ENCODE assay signal across 13 cellular contexts in the genomic region with DNA sequence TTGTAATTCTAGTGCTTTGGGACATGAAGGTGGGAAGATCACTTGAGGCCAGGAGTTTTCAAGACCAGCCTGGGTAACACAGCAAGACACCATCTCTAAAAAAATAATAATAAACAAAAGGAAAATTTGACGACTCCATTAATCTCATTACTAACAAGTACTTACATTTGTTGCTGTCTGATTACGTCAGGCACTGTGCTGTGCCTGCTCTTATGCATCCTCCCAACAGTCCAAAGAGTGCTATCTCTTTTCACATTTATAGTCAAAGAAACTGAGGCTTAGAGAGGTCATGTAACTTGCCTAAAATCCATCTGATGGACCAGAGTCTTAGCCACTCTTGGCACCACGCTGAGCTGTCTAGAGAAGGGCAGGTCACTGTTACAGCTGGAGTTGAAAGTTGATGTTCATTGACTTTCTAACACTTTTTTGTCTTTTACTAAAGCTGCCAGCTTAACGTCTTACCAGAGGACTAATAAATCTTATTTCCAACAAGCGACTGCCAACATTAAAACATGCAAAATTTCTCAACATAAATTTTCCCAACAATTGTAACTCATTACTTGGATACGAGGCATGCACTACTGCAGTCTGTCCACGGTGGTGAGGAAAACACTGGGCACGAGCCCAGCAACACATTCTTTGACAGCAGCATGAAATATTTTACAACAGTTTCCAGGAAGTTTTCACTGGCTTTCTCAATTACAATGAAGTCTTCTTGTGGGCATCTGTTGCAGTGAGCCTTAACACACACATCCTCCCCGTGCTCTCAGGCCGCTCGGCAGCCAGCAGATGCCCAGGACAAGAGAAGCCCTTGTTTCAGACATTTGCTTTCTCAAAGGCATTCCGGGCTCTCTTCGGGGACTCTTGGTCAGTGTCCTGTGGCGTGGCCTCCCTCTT.
DNase-seq lines count a peak whose midpoint lies in the region; ATAC-seq lines count a peak whose summit lies in the region.
"Had no signal": no experiment of that assay in that cellular context is flagged by ENCODE, and none has a peak within 500 bp of the region (broad histone marks: within the 10 kb centered on the region; RNA-seq: fewer than 3 reads in every experiment).

No MANE protein-coding gene starts in this region.

- no peak overlapping the region for H3K27ac Mint-ChIP-seq in stimulated activated naive CD8-positive, alpha-beta T cell treated with anti-CD3 and anti-CD28 coated beads, Interleukin-15, amount 100 ng/mL, for 72 hours
- H3K27ac Mint-ChIP-seq: memory B cell had no signal

- DNase-seq in A172 (ENCODE audit: low spot score): peak; percentile 67
- peak; percentile 61 for DNase-seq in NCI-H1048 (lab: John Stamatoyannopoulos, UW)
- DNase-seq in fibroblast of gingiva (ENCODE audit: low read depth): peak; percentile 7
- DNase-seq in middle frontal gyrus (ENCODE audit: extremely low spot score, low spot score): peak; percentile 6
- no peak for DNase-seq in activated CD8-positive, alpha-beta memory T cell treated with anti-CD3 and anti-CD28 coated beads, Interleukin-2, amount 50 U/mL, for 4 hours
- no peak for DNase-seq in stimulated activated naive CD8-positive, alpha-beta T cell treated with anti-CD3 and anti-CD28 coated beads, Interleukin-15, amount 100 ng/mL, for 72 hours
- no peak for DNase-seq in NOMO-1 treated with DMSO at 0.1 percent for 48 hours (lab: John Stamatoyannopoulos, UW; ENCODE audit: unreplicated experiment)
- DNase-seq: activated T-cell treated with anti-CD3 and anti-CD28 coated beads, Interleukin-2, amount 50 U/mL, for 48 hours; effector CD8-positive, alpha-beta T cell; NCI-H524 had no signal

- peaks cover 7 to 28% of the 10 kb centered on the region in 2 donors for H3K9me3 Mint-ChIP-seq in stimulated activated naive CD8-positive, alpha-beta T cell treated with anti-CD3 and anti-CD28 coated beads, Interleukin-15, amount 100 ng/mL, for 72 hours

- ATAC-seq in stimulated activated naive CD8-positive, alpha-beta T cell treated with anti-CD3 and anti-CD28 coated beads, Interleukin-15, amount 100 ng/mL, for 72 hours: no peak
- no peak for ATAC-seq in GM21529 (IDR thresholded peaks at IDR 0.05; ENCODE audit: unreplicated experiment)
- ATAC-seq: A549 had no signal

- no peaks in the 10 kb centered on the region for H3K4me1 Mint-ChIP-seq in stimulated activated naive CD8-positive, alpha-beta T cell treated with anti-CD3 and anti-CD28 coated beads, Interleukin-15, amount 100 ng/mL, for 72 hours
- H3K4me1 Mint-ChIP-seq: memory B cell had no signal

- no peak overlapping the region for H3K4me3 Mint-ChIP-seq in stimulated activated naive CD8-positive, alpha-beta T cell treated with anti-CD3 and anti-CD28 coated beads, Interleukin-15, amount 100 ng/mL, for 72 hours
- H3K4me3 Mint-ChIP-seq: memory B cell had no signal

- H3K27me3 Mint-ChIP-seq in stimulated activated naive CD8-positive, alpha-beta T cell treated with anti-CD3 and anti-CD28 coated beads, Interleukin-15, amount 100 ng/mL, for 72 hours: no peaks in the 10 kb centered on the region

Comparison
In these comparisons a context has a peak if more than half of its experiments do, and no peak if none do; other contexts are left out.
1. DNase-seq: peak in A172 (single experiment), NCI-H1048 (single experiment), fibroblast of gingiva (single experiment) and middle frontal gyrus (single experiment); none in activated CD8-positive, alpha-beta memory T cell treated with anti-CD3 and anti-CD28 coated beads, Interleukin-2, amount 50 U/mL, for 4 hours (single experiment), stimulated activated naive CD8-positive, alpha-beta T cell treated with anti-CD3 and anti-CD28 coated beads, Interleukin-15, amount 100 ng/mL, for 72 hours (0 of 2) and NOMO-1 treated with DMSO at 0.1 percent for 48 hours (single experiment).